ENCODE assay signal across 1 cellular context in the genomic region with DNA sequence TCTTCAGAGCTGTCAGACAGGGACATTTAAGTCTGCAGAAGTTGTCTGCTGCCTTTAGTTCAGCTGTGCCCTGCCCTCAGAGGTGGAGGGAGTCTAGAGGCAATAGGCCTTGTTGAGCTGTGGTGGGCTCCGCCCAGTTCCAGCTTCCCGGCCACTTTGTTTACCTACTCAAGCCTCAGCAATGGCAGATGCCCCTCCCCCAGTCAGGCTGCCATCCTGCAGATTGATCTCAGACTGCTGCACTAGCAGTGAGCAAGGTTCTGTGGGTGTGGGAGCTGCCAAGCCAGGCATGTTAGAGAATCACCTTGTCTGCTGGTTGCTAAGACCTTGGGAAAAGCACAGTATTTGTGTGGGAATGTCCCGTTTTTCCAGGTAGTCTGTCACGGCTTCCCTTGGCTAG.
TF ChIP-seq lines count a peak whose summit lies in the region.
"Not testable (repeated sequence)": the region's sequence is repeated elsewhere in the genome, so short reads cannot be mapped to it uniquely, and the experiment has no call there.

No MANE protein-coding gene starts in this region.

TF ChIP-seq in HepG2, 621 proteins besides CTCF, POLR2A, EP300 and RAD21 (continued from another document):
- TF ChIP-seq NR2F6, SOX13, FOXA1 (IDR thresholded peaks at IDR 0.05): not testable (repeated sequence)
- TF ChIP-seq NR2F6 (CRISPR knock-in tag; IDR thresholded peaks at IDR 0.05): peak; percentile 37; the same call in 1 of the 2 replicates
- TF ChIP-seq, protein P1, sequence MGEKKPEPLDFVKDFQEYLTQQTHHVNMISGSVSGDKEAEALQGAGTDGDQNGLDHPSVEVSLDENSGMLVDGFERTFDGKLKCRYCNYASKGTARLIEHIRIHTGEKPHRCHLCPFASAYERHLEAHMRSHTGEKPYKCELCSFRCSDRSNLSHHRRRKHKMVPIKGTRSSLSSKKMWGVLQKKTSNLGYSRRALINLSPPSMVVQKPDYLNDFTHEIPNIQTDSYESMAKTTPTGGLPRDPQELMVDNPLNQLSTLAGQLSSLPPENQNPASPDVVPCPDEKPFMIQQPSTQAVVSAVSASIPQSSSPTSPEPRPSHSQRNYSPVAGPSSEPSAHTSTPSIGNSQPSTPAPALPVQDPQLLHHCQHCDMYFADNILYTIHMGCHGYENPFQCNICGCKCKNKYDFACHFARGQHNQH (CRISPR knock-in tag; IDR thresholded peaks at IDR 0.05): peak; percentile 37; the same call in 1 of the 2 replicates
- 0 out of 2 replicates have a peak, but pooled peaks have one; percentile 13 for TF ChIP-seq HMG20A (CRISPR knock-in tag; IDR thresholded peaks at IDR 0.05; ENCODE audit: borderline replicate concordance)
- peak; percentile 61; the same call in 1 of the 2 replicates for TF ChIP-seq TBX2 (CRISPR knock-in tag; IDR thresholded peaks at IDR 0.05; ENCODE audit: borderline replicate concordance)
- 0 out of 2 replicates have a peak, but pooled peaks have one; percentile 34 for TF ChIP-seq ZIK1 (CRISPR knock-in tag; IDR thresholded peaks at IDR 0.05; ENCODE audit: borderline replicate concordance, low read depth)
- 0 out of 2 replicates have a peak, but pooled peaks have one; percentile 24 for TF ChIP-seq ZSCAN9 (CRISPR knock-in tag; IDR thresholded peaks at IDR 0.05; ENCODE audit: borderline replicate concordance)
- TF ChIP-seq SOX13 (CRISPR knock-in tag; conservative IDR thresholded peaks at IDR 0.05 in 1 of 2, IDR thresholded peaks at IDR 0.05 in 1 of 2): peak in 1 of 2 experiments; percentile 47; a peak in 1 of 4 replicates
- TF ChIP-seq POGZ (CRISPR knock-in tag; IDR thresholded peaks at IDR 0.05): 0 out of 2 replicates have a peak, but pooled peaks have one; percentile 38
- TF ChIP-seq KDM2A (CRISPR knock-in tag; IDR thresholded peaks at IDR 0.05; ENCODE audit: borderline replicate concordance, low read depth): peak; percentile 38; the same call in 1 of the 2 replicates
- peak; percentile 86; the same call in 1 of the 2 replicates for TF ChIP-seq ZNF292 (CRISPR knock-in tag; IDR thresholded peaks at IDR 0.05; ENCODE audit: borderline replicate concordance, low read depth)
- peak; percentile 87 for TF ChIP-seq FOXA1 (CRISPR knock-in tag; IDR thresholded peaks at IDR 0.05)
- peak; percentile 48; the same call in 1 of the 2 replicates for TF ChIP-seq SAP130 (CRISPR knock-in tag; IDR thresholded peaks at IDR 0.05; ENCODE audit: low read depth)
- TF ChIP-seq RARA (CRISPR knock-in tag; IDR thresholded peaks at IDR 0.05): 0 out of 2 replicates have a peak, but pooled peaks have one; percentile 17
- TF ChIP-seq, protein P2, sequence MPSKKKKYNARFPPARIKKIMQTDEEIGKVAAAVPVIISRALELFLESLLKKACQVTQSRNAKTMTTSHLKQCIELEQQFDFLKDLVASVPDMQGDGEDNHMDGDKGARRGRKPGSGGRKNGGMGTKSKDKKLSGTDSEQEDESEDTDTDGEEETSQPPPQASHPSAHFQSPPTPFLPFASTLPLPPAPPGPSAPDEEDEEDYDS (CRISPR knock-in tag; IDR thresholded peaks at IDR 0.05): 0 out of 2 replicates have a peak, but pooled peaks have one; percentile 23
- 0 out of 2 replicates have a peak, but pooled peaks have one; percentile 35 for TF ChIP-seq ZSCAN31 (CRISPR knock-in tag; IDR thresholded peaks at IDR 0.05; ENCODE audit: low read depth)
